In the genomic region with DNA sequence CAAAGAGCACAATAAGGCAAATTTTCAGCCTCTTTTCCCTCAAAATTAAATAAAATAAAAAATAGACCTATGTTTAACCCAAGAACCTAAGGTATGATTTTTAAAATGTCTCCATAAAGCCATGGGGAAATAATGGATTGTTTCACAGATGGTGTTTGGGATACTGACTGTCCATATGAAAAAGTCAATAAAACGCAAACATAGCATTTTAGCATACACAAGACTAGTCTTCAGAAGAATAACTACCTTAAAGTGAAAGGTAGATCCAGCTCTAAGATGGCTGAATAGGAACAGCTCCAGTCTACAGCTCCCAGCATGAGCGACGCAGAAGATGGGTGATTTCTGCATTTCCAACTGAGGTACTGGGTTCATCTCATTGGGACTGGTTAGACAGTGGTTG, we compare ENCODE assay signal across 33 cellular contexts. TPM values are rescaled to one million over a fixed set of nuclear protein-coding genes. Genes with fewer than 3 reads are reported as not detected.
"Had no signal": no experiment of that assay in that cellular context is flagged by ENCODE, and none has a peak within 500 bp of the region (broad histone marks: within the 10 kb centered on the region; RNA-seq: fewer than 3 reads in every experiment).

No MANE protein-coding gene starts in this region.

- ATAC-seq: natural killer cell; psoas muscle; right cardiac atrium; sciatic nerve; stimulated activated memory B cell treated with anti-CD40 and anti-IgM and Interleukin-4, amounts not matched to agents 10 μg/mL and 1 μg/mL and 100 μg/mL, for 72 hours; stimulated activated naive CD8-positive, alpha-beta T cell treated with anti-CD3 and anti-CD28 coated beads, Interleukin-15, amount 100 ng/mL, for 72 hours; stimulated activated naive CD8-positive, alpha-beta T cell treated with anti-CD3 and anti-CD28 coated beads, Interleukin-15, Interleukin-2, amounts not matched to agents 100 U/mL and 50 U/mL, for 24 hours had no signal

- H3K4me3 ChIP-seq: neural progenitor cell, ovary, psoas muscle, skin epidermis, smooth muscle cell, spleen, suprapubic skin, testis, tibial artery, upper lobe of left lung, vagina had no signal

- H3K27ac ChIP-seq: neural progenitor cell, ovary, parathyroid adenoma, psoas muscle, skin epidermis, spleen, suprapubic skin, testis, tibial artery, upper lobe of left lung, vagina had no signal

- H3K9me3 ChIP-seq: ovary, psoas muscle, suprapubic skin, testis, tibial artery, upper lobe of left lung, vagina had no signal

- H3K9ac ChIP-seq: neural progenitor cell, parathyroid adenoma had no signal

- H3K4me2 ChIP-seq: neural progenitor cell, smooth muscle cell had no signal

- H2AFZ ChIP-seq: neural progenitor cell, parathyroid adenoma had no signal

- DNase-seq: natural killer cell; occipital lobe; ovary; psoas muscle; right cardiac atrium; spleen; stimulated activated CD4-positive, alpha-beta T cell treated with anti-CD3 and anti-CD28 coated beads, Interleukin-12 subunit alpha, Interleukin-12 subunit beta, amount 100 ng/mL, for 4 hours; stimulated activated CD4-positive, alpha-beta T cell treated with anti-CD3 and anti-CD28 coated beads, Interleukin-1b, Interleukin-23, amount 100 ng/mL, for 48 hours; stimulated activated CD4-positive, alpha-beta T cell treated with anti-CD3 and anti-CD28 coated beads, Interleukin-4, amount 100 ng/mL, for 1 hour; stimulated activated CD4-positive, alpha-beta T cell treated with anti-CD3 and anti-CD28 coated beads, Interleukin-4, amount 100 ng/mL, for 4 hours; stimulated activated CD8-positive, alpha-beta memory T cell treated with anti-CD3 and anti-CD28 coated beads, Interleukin-4, amount 100 ng/mL, for 48 hours; stimulated activated naive CD4-positive, alpha-beta T cell; stimulated activated naive CD8-positive, alpha-beta T cell treated with anti-CD3 and anti-CD28 coated beads, Interleukin-15, amount 100 ng/mL, for 72 hours; stimulated activated naive CD8-positive, alpha-beta T cell treated with anti-CD3 and anti-CD28 coated beads, Interleukin-15, Interleukin-2, amounts not matched to agents 100 U/mL and 50 U/mL, for 24 hours; substantia nigra; testis; tibial artery; trophoblast cell had no signal

- H3K4me1 ChIP-seq: neural progenitor cell, parathyroid adenoma, psoas muscle, spleen, suprapubic skin, testis, tibial artery, upper lobe of left lung, vagina had no signal

- H3K36me3 ChIP-seq: neural progenitor cell, ovary, spleen, suprapubic skin, tibial artery, upper lobe of left lung, vagina had no signal

- H3K27me3 ChIP-seq: neural progenitor cell, ovary, testis, tibial artery, upper lobe of left lung, vagina had no signal

- FAIRE-seq: urothelium cell line had no signal

- H3K79me2 ChIP-seq: parathyroid adenoma had no signal

RNA-seq across cellular contexts. Expression of a gene that starts 16.1 kb away (rescaled TPM):
- total RNA-seq: natural killer cell, occipital lobe, osteoblast, ovary, progenitor cell of endocrine pancreas, psoas muscle, renal cortical epithelial cell, right cardiac atrium, sciatic nerve, smooth muscle cell, spleen, suprapubic skin, testis, upper lobe of left lung, ureter, vagina had no signal
- polyA plus RNA-seq: neural cell, ovary, psoas muscle, right cardiac atrium, smooth muscle cell, spleen had no signal
